Comparison of ENCODE assay signal across 9 cellular contexts in genomic region chr1:109283748-109284600, GRCh38. TPM values are rescaled to one million over a fixed set of nuclear protein-coding genes. Genes with fewer than 3 reads are reported as not detected.
DNase-seq lines count a peak whose midpoint lies in the region; ATAC-seq and TF ChIP-seq lines count a peak whose summit lies in the region.
"Had no signal": no experiment of that assay in that cellular context is flagged by ENCODE, and none has a peak within 500 bp of the region (broad histone marks: within the 10 kb centered on the region; RNA-seq: fewer than 3 reads in every experiment).

No MANE protein-coding gene starts in this region.

- H3K4me2 ChIP-seq in skeletal muscle satellite cell (ENCODE audit: low read length): peak overlapping the region; percentile 97

- H3K4me1 ChIP-seq in heart right ventricle: peaks cover 4 to 31% (median 10%) of the 10 kb centered on the region in 9 donors
- H3K4me1 ChIP-seq in skeletal muscle satellite cell (ENCODE audit: control insufficient read depth, insufficient read depth, low read length): peaks cover 28% of the 10 kb centered on the region

- H3K36me3 ChIP-seq in heart right ventricle: no peaks in the 10 kb centered on the region
- peaks cover 10% of the 10 kb centered on the region for H3K36me3 ChIP-seq in skeletal muscle satellite cell (ENCODE audit: insufficient read depth, low read length)

- H3K27ac Mint-ChIP-seq in T-cell: peak overlapping the region; percentile 86 to 91

- H3K4me3 Mint-ChIP-seq in T-cell: peak overlapping the region; percentile 92 to 97 (median 94)

- POLR2A ChIA-PET in T-cell (lab: Charles Lee): interaction anchor here in 1 of 2 donors (0.6 kb wide), 1 partner anchor 247 kb away, joined by 3 read pairs; no protein-coding TSS in a partner anchor

- CTCF ChIA-PET in T-cell (lab: Charles Lee): interaction anchor here in 1 of 2 donors (1.2 kb wide), 1 partner anchor 248 kb away, joined by 9 read pairs; no protein-coding TSS in a partner anchor

- H3K27me3 ChIP-seq in heart right ventricle (peaks cover 0 to 2% (median 0%) of the 10 kb centered on the region in 7 donors), skeletal muscle satellite cell (ENCODE audit: control insufficient read depth, insufficient read depth, low read length) (no peaks in the 10 kb centered on the region)

- TF ChIP-seq CTCF in heart right ventricle (IDR thresholded peaks at IDR 0.05): no peak

- H3K9me3 ChIP-seq in heart right ventricle (no peaks in the 10 kb centered on the region), skeletal muscle satellite cell (replicated peaks; ENCODE audit: low read length) (no peaks in the 10 kb centered on the region)

- H3K4me3 ChIP-seq in heart right ventricle (peak overlapping the region; percentile 46 to 83 (median 72)), skeletal muscle satellite cell (ENCODE audit: low read length) (peak overlapping the region; percentile 96)

- ATAC-seq in Right ventricle myocardium superior (ENCODE audit: poor library complexity) (peak; percentile 7), T-cell (replicated peaks in 1 of 4) (no peak), heart right ventricle (peak in 3 of 8 donors; percentile 5 to 9 (median 6)), GM18868 (IDR thresholded peaks at IDR 0.05; ENCODE audit: unreplicated experiment) (no peak)

- DNase-seq in Right ventricle myocardium superior: no peak
- DNase-seq in cardiac septum (ENCODE audit: low spot score): no peak
- peak in 1 of 34 experiments; percentile 5 for DNase-seq in T-cell
- DNase-seq in heart right ventricle: no peak
- no peak for DNase-seq in HPDE6-E6E7 (ENCODE audit: extremely low spot score)
- no peak for DNase-seq in effector CD8-positive, alpha-beta T cell (lab: John Stamatoyannopoulos, UW)

- H3K27ac ChIP-seq in heart right ventricle: peak overlapping the region; percentile 68 to 92 (median 84)

- H3K9ac ChIP-seq in skeletal muscle satellite cell (ENCODE audit: low read depth, low read length): peak overlapping the region; percentile 84

- 47 to 50% methylated on average over 17 of the region's 17 CpGs for WGBS in heart right ventricle, 2 donors

- no peaks in the 10 kb centered on the region for H3K9me3 Mint-ChIP-seq in T-cell

- peaks cover 18 to 21% (median 18%) of the 10 kb centered on the region in 3 donors for H3K4me1 Mint-ChIP-seq in T-cell

- intact Hi-C loops in Right ventricle myocardium superior (cut with DNase I) (no loop called here), cardiac septum (cut with DNase I) (loop anchor here (2.0 to 5.0 kb wide), 2 partner anchors 15 to 248 kb away; no protein-coding TSS in a partner anchor), heart right ventricle (cut with DNase I) (loop anchor here in 6 of 10 donors (1.0 to 5.0 kb wide), 4 partner anchors 23 to 248 kb away; partner anchors contain the start of gene MYBPHL (in 1 of the 6))

- no peaks in the 10 kb centered on the region for H3K36me3 Mint-ChIP-seq in T-cell

- H3K27me3 Mint-ChIP-seq in T-cell: no peaks in the 10 kb centered on the region

RNA-seq across cellular contexts. Expression of gene PSRC1, which starts 1.0 kb away (rescaled TPM):
- total RNA-seq in Right ventricle myocardium superior (0.73 TPM), cardiac septum (0.59 TPM), T-cell (1 to 10 TPM in 2 of 5 donors, under 1 TPM in 3; 0.35 to 1.6 (median 0.72) TPM), heart right ventricle (1 to 10 TPM in 2 of 10 donors, under 1 TPM in 8; 0.34 to 2.4 (median 0.59) TPM)
- polyA plus RNA-seq in heart right ventricle: 1 to 10 TPM; 2.3 to 2.9 TPM
- 9.4 TPM in 2 replicates for total RNA-seq in skeletal muscle satellite cell (2012; rRNA removed)

RNA-seq across cellular contexts. Expression of gene MYBPHL, which starts 22.8 kb away (rescaled TPM):
- total RNA-seq in Right ventricle myocardium superior (0.73 TPM), cardiac septum (1.2 TPM), T-cell (not detected), heart right ventricle (1 to 10 TPM in 2 of 10 donors, under 1 TPM in 8; 0.23 to 2.7 (median 0.53) TPM)
- polyA plus RNA-seq in heart right ventricle: under 1 TPM in 1 of 2 donors, not detected in 1; 0.30 TPM
- total RNA-seq in skeletal muscle satellite cell (2012; rRNA removed): not detected in 2 replicates
- total RNA-seq: lung microvascular endothelial cell had no signal

RNA-seq across cellular contexts. Expression of gene CELSR2, which starts 34.6 kb away (rescaled TPM):
- total RNA-seq in Right ventricle myocardium superior: 6.3 TPM
- total RNA-seq in cardiac septum: 7.1 TPM
- total RNA-seq in T-cell: 1 to 10 TPM; 4.1 to 5.3 (median 4.7) TPM
- total RNA-seq in heart right ventricle: 10 to 100 TPM in 1 of 10 donors, 1 to 10 TPM in 9; 4.9 to 10.6 (median 6.3) TPM
- polyA plus RNA-seq in heart right ventricle: 1 to 10 TPM in 1 of 2 donors, under 1 TPM in 1; 0.93 to 1.8 TPM
- total RNA-seq in skeletal muscle satellite cell (2012; rRNA removed): 0.25 and 0.44 TPM in 2 replicates
